21 cellular contexts compared by ENCODE assay signal in the genomic region with DNA sequence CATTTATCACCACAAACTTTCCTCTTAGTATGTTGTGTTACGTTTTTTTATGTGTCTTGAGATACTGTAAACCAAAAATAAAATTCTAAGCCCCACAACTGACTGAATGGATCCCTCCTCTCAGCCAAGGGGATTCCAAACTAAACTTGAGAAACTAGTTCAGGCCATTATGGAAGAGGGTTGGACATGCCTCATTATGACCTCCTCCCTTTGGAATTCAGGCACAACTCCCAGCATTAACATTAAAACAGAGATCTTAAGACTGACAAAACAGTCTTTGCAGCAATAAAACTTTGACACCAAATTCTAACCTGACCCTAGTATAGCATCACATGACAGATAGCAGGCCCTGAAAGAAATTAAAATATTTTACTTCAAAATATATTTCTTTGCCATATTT. TPM values are rescaled to one million over a fixed set of nuclear protein-coding genes. Genes with fewer than 3 reads are reported as not detected.
A peak's percentile ranks its signal among the peaks of the same experiment; 100 is the strongest.
DNase-seq lines count a peak whose midpoint lies in the region; FAIRE-seq and TF ChIP-seq lines count a peak whose summit lies in the region.
"Had no signal": no experiment of that assay in that cellular context is flagged by ENCODE, and none has a peak within 500 bp of the region (broad histone marks: within the 10 kb centered on the region; RNA-seq: fewer than 3 reads in every experiment).

No MANE protein-coding gene starts in this region.

- H3K79me2 ChIP-seq in SK-N-SH (ENCODE audit: insufficient read depth) (no peaks in the 10 kb centered on the region), fibroblast of lung (ENCODE audit: control insufficient read depth, insufficient read depth, low read length) (no peaks in the 10 kb centered on the region)

- DNase-seq in EL (peak; percentile 72), SK-N-SH (no peak), fibroblast of lung (ENCODE audit: low read depth in 2 of 2) (peak; percentile 54 to 68), epidermal melanocyte (ENCODE audit: insufficient read length, low spot score) (no peak), GM12891 (ENCODE audit: insufficient read length, low spot score) (no peak), endothelial cell (ENCODE audit: low spot score) (no peak), NCI-H82 treated with DMSO at 0.1 percent for 48 hours (lab: John Stamatoyannopoulos, UW; ENCODE audit: unreplicated experiment) (no peak)
- DNase-seq: ACHN; activated CD8-positive, alpha-beta T cell treated with anti-CD3 and anti-CD28 coated beads, Interleukin-2, amount 10 ng/mL, durations not matched to agents 7 days and 5 days; activated naive CD4-positive, alpha-beta T cell treated with Interleukin-2 at 50 U/mL for 16 hours; Calu3; cerebellar nuclear complex; foreskin melanocyte; kidney glomerular epithelial cell; NCI-H1417; NCI-H526; spleen had no signal

- no peak overlapping the region for H3K27ac Mint-ChIP-seq in endothelial cell (ENCODE audit: unreplicated experiment)
- H3K27ac Mint-ChIP-seq: activated CD8-positive, alpha-beta T cell treated with anti-CD3 and anti-CD28 coated beads, Interleukin-2, amount 10 ng/mL, durations not matched to agents 7 days and 5 days; natural killer cell treated with Interleukin-12 subunit alpha and Interleukin-12 subunit beta and Interleukin-15 and Interleukin-18, amount 100 ng/mL, for 72 hours had no signal

- H3K9ac ChIP-seq in SK-N-SH, result no peak overlapping the region
- no peak overlapping the region for H3K9ac ChIP-seq in fibroblast of lung (ENCODE audit: insufficient read depth, low read length)
- no peak overlapping the region for H3K9ac ChIP-seq in rectal smooth muscle tissue (ENCODE audit: low read length)

- H3K9me3 Mint-ChIP-seq in endothelial cell (ENCODE audit: unreplicated experiment), result no peaks in the 10 kb centered on the region
- H3K9me3 Mint-ChIP-seq: natural killer cell treated with Interleukin-12 subunit alpha and Interleukin-12 subunit beta and Interleukin-15 and Interleukin-18, amount 100 ng/mL, for 72 hours had no signal

- CTCF ChIA-PET in SK-N-SH (lab: Yijun Ruan, JAX), result no interaction called here

- FAIRE-seq in GM12891 (lab: Jason Lieb, UNC), result no peak
- FAIRE-seq: urothelium cell line had no signal

- no peaks in the 10 kb centered on the region for H3K27me3 ChIP-seq in SK-N-SH (ENCODE audit: insufficient read depth)
- no peaks in the 10 kb centered on the region for H3K27me3 ChIP-seq in fibroblast of lung (ENCODE audit: control insufficient read depth, insufficient read depth, low read length)
- H3K27me3 ChIP-seq in rectal smooth muscle tissue (ENCODE audit: control insufficient read depth, insufficient read depth, low read length), result no peaks in the 10 kb centered on the region
- H3K27me3 ChIP-seq: spleen had no signal

- peak overlapping the region in 1 of 2 experiments; percentile 3; a peak in 1 of 4 replicates for H3K27ac ChIP-seq in SK-N-SH (ENCODE audit: low read depth in 2 of 2, low read length in 1 of 2)
- H3K27ac ChIP-seq in fibroblast of lung (ENCODE audit: insufficient read depth, low read length), result no peak overlapping the region
- H3K27ac ChIP-seq in rectal smooth muscle tissue (ENCODE audit: low read depth, low read length), result peak overlapping the region; percentile 25
- H3K27ac ChIP-seq: spleen had no signal

- TF ChIP-seq CTCF in SK-N-SH (IDR thresholded peaks at IDR 0.05), result no peak
- no peak for TF ChIP-seq CTCF in fibroblast of lung (conservative IDR thresholded peaks at IDR 0.05 in 1 of 2, IDR thresholded peaks at IDR 0.05 in 1 of 2; ENCODE audit: low read depth in 1 of 2, low read length in 2 of 2)
- TF ChIP-seq CTCF in endothelial cell (IDR thresholded peaks at IDR 0.05; ENCODE audit: unreplicated experiment), result no peak

- H3F3A ChIP-seq in SK-N-SH (replicated peaks; ENCODE audit: insufficient read depth), result no peaks in the 10 kb centered on the region

- peak overlapping the region; percentile 35 for H2AFZ ChIP-seq in SK-N-SH (ENCODE audit: low read depth)
- H2AFZ ChIP-seq in fibroblast of lung (ENCODE audit: low read length), result no peak overlapping the region

- no peaks in the 10 kb centered on the region for H3K9me2 ChIP-seq in SK-N-SH

- TF ChIP-seq RAD21 in SK-N-SH (IDR thresholded peaks at IDR 0.05; ENCODE audit: low read length), result no peak

- 73% methylated on average over 1 of the region's 1 CpG for WGBS in SK-N-SH (ENCODE audit: low lambda C conversion rate)

- H3K9me3 ChIP-seq in SK-N-SH (no peaks in the 10 kb centered on the region), fibroblast of lung (ENCODE audit: control insufficient read depth, insufficient read depth, low read depth, low read length) (no peaks in the 10 kb centered on the region)
- H3K9me3 ChIP-seq: spleen had no signal

- no peak overlapping the region for H3K4me3 ChIP-seq in SK-N-SH (ENCODE audit: low read depth in 2 of 2, low read length in 1 of 2)
- no peak overlapping the region for H3K4me3 ChIP-seq in fibroblast of lung (replicated peaks in 1 of 4; ENCODE audit: control extremely low read depth in 1 of 4, insufficient read depth in 1 of 4, low read depth in 3 of 4, low read length in 4 of 4)
- no peak overlapping the region for H3K4me3 ChIP-seq in rectal smooth muscle tissue (ENCODE audit: low read length)
- H3K4me3 ChIP-seq: spleen had no signal

- POLR2A ChIA-PET in SK-N-SH (lab: Yijun Ruan, JAX), result no interaction called here

- H3K4me3 Mint-ChIP-seq in endothelial cell (ENCODE audit: unreplicated experiment), result no peak overlapping the region
- H3K4me3 Mint-ChIP-seq: activated CD8-positive, alpha-beta T cell treated with anti-CD3 and anti-CD28 coated beads, Interleukin-2, amount 10 ng/mL, durations not matched to agents 7 days and 5 days; natural killer cell treated with Interleukin-12 subunit alpha and Interleukin-12 subunit beta and Interleukin-15 and Interleukin-18, amount 100 ng/mL, for 72 hours had no signal

- H3K4me2 ChIP-seq in SK-N-SH (no peak overlapping the region), fibroblast of lung (ENCODE audit: extremely low read depth, insufficient read depth, low read length) (no peak overlapping the region)

- H3K4me1 ChIP-seq in SK-N-SH (ENCODE audit: control insufficient read depth in 1 of 2, insufficient read depth in 2 of 2, low read depth in 1 of 2, low read length in 1 of 2) (no peaks in the 10 kb centered on the region; a peak in 1 of 4 replicates), fibroblast of lung (ENCODE audit: control insufficient read depth, extremely low read depth, insufficient read depth, low read length) (no peaks in the 10 kb centered on the region), rectal smooth muscle tissue (ENCODE audit: control insufficient read depth, insufficient read depth, low read length) (peaks cover 14% of the 10 kb centered on the region)
- H3K4me1 ChIP-seq: spleen had no signal

- H3K36me3 Mint-ChIP-seq in endothelial cell (ENCODE audit: low read depth, unreplicated experiment), result no peaks in the 10 kb centered on the region
- H3K36me3 Mint-ChIP-seq: natural killer cell treated with Interleukin-12 subunit alpha and Interleukin-12 subunit beta and Interleukin-15 and Interleukin-18, amount 100 ng/mL, for 72 hours had no signal

- no peak for TF ChIP-seq EP300 in SK-N-SH (IDR thresholded peaks at IDR 0.05; ENCODE audit: borderline replicate concordance in 1 of 2, low read depth in 1 of 2, low read length in 1 of 2)

- H3K36me3 ChIP-seq in SK-N-SH (replicated peaks in 1 of 2; ENCODE audit: control insufficient read depth in 1 of 2, insufficient read depth in 2 of 2, low read length in 1 of 2) (no peaks in the 10 kb centered on the region), fibroblast of lung (ENCODE audit: control insufficient read depth, insufficient read depth, low read length) (no peaks in the 10 kb centered on the region), rectal smooth muscle tissue (ENCODE audit: control insufficient read depth, insufficient read depth, low read length) (no peaks in the 10 kb centered on the region)
- H3K36me3 ChIP-seq: spleen had no signal

- peaks cover 5% of the 10 kb centered on the region for H3K27me3 Mint-ChIP-seq in endothelial cell (ENCODE audit: unreplicated experiment)

- H4K20me1 ChIP-seq in SK-N-SH (ENCODE audit: insufficient read depth) (no peaks in the 10 kb centered on the region), fibroblast of lung (ENCODE audit: control insufficient read depth, extremely low read depth, insufficient read depth, low read length) (no peaks in the 10 kb centered on the region)

- no peak for TF ChIP-seq POLR2A in GM12891 (IDR thresholded peaks at IDR 0.05; ENCODE audit: low read depth, low read length)

- H3K4me1 Mint-ChIP-seq in endothelial cell (ENCODE audit: unreplicated experiment), result no peaks in the 10 kb centered on the region

TF ChIP-seq in SK-N-SH, 30 proteins besides CTCF, POLR2A, EP300 and RAD21 (continues in another document):
- TF ChIP-seq, protein P1, sequence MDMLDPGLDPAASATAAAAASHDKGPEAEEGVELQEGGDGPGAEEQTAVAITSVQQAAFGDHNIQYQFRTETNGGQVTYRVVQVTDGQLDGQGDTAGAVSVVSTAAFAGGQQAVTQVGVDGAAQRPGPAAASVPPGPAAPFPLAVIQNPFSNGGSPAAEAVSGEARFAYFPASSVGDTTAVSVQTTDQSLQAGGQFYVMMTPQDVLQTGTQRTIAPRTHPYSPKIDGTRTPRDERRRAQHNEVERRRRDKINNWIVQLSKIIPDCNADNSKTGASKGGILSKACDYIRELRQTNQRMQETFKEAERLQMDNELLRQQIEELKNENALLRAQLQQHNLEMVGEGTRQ (IDR thresholded peaks at IDR 0.05; ENCODE audit: borderline replicate concordance, low read depth, low read length), result no peak
- no peak for TF ChIP-seq GATA2 (CRISPR knock-in tag; IDR thresholded peaks at IDR 0.05)
- TF ChIP-seq CHD2 (IDR thresholded peaks at IDR 0.05; ENCODE audit: low read length, partially characterized antibody), result no peak

TF ChIP-seq in GM12891, 5 proteins besides CTCF, POLR2A, EP300 and RAD21:
- no peak for TF ChIP-seq POU2F2 (IDR thresholded peaks at IDR 0.05; ENCODE audit: low read depth, low read length)
- TF ChIP-seq POLR2AphosphoS5 (IDR thresholded peaks at IDR 0.05; ENCODE audit: low read depth, low read length), result no peak
- TF ChIP-seq SPI1 (IDR thresholded peaks at IDR 0.05; ENCODE audit: low read depth, low read length), result no peak
- TF ChIP-seq PAX5 (IDR thresholded peaks at IDR 0.05; ENCODE audit: insufficient read depth, low read length, severe bottlenecking), result no peak

RNA-seq across cellular contexts. Expression of a gene that starts 51.1 kb away (rescaled TPM):
- 3.5 and 4.4 TPM in 2 replicates for polyA plus RNA-seq in SK-N-SH (2012; rRNA removed)
- 2.2 and 2.6 TPM in 2 replicates for polyA plus RNA-seq in SK-N-SH (2012; cell fraction: cytosol; rRNA removed)
- 4.6 and 6.1 TPM in 2 replicates for polyA plus RNA-seq in SK-N-SH (2012; cell fraction: nucleus; rRNA removed)
- 0.26 and 0.66 TPM in 2 replicates for total RNA-seq in fibroblast of lung
- 0.03 and 0.12 TPM in 2 replicates for polyA plus RNA-seq in fibroblast of lung
- 0.12 TPM in 1 of 2 replicates, not detected in the other for polyA plus RNA-seq in fibroblast of lung (2012)
- not detected in 2 replicates for polyA minus RNA-seq in fibroblast of lung (ENCODE audit: low replicate concordance)
- 9.7 TPM for polyA plus RNA-seq in GM12891 (2012; ENCODE audit: low read depth, missing spikeins)
- total RNA-seq in endothelial cell (ENCODE audit: unreplicated experiment), result 6.8 TPM
- total RNA-seq: activated CD8-positive, alpha-beta T cell treated with anti-CD3 and anti-CD28 coated beads, Interleukin-2, amount 10 ng/mL, durations not matched to agents 7 days and 5 days; Calu3; HT-29; natural killer cell treated with Interleukin-12 subunit alpha and Interleukin-12 subunit beta and Interleukin-15 and Interleukin-18, amount 100 ng/mL, for 72 hours had no signal

Comparison
In these comparisons a context has a peak if more than half of its experiments do, and no peak if none do; other contexts are left out.
1. DNase-seq: peak in EL (single experiment) and fibroblast of lung (2 of 2); none in SK-N-SH (single experiment), epidermal melanocyte (single experiment), GM12891 (single experiment), endothelial cell (single experiment) and NCI-H82 treated with DMSO at 0.1 percent for 48 hours (single experiment).